ENCODE assay signal across 12 cellular contexts in genomic region chr5:173920024-173920753, GRCh38. TPM values are rescaled to one million over a fixed set of nuclear protein-coding genes. Genes with fewer than 3 reads are reported as not detected.
DNase-seq lines count a peak whose midpoint lies in the region; ATAC-seq and TF ChIP-seq lines count a peak whose summit lies in the region.
"Had no signal": no experiment of that assay in that cellular context is flagged by ENCODE, and none has a peak within 500 bp of the region (broad histone marks: within the 10 kb centered on the region; RNA-seq: fewer than 3 reads in every experiment).

No MANE protein-coding gene starts in this region.

- H3K4me1 ChIP-seq in thyroid gland (peaks cover 68 to 98% of the 10 kb centered on the region in 2 donors), smooth muscle cell (ENCODE audit: low read depth) (peaks cover 47% of the 10 kb centered on the region)

- H3K4me2 ChIP-seq in smooth muscle cell: no peak overlapping the region

- H3F3A ChIP-seq in smooth muscle cell (ENCODE audit: low read depth): peaks cover 15% of the 10 kb centered on the region

- H2AFZ ChIP-seq in smooth muscle cell (ENCODE audit: low read depth): no peak overlapping the region

- no peak overlapping the region for H3K9ac ChIP-seq in smooth muscle cell (ENCODE audit: low read depth)

- TF ChIP-seq CTCF in thyroid gland (IDR thresholded peaks at IDR 0.05) (peak in 1 of 6 experiments; percentile 3), smooth muscle cell (IDR thresholded peaks at IDR 0.05; ENCODE audit: borderline replicate concordance, insufficient read depth, poor library complexity, severe bottlenecking) (no peak)

- peak overlapping the region; percentile 56 for H3K27ac ChIP-seq in angular gyrus (ENCODE audit: low read depth, low read length)
- peak overlapping the region; percentile 19 to 79 (median 73) for H3K27ac ChIP-seq in thyroid gland
- H3K27ac ChIP-seq in smooth muscle cell (ENCODE audit: low read depth): no peak overlapping the region
- H3K27ac ChIP-seq: RWPE1 had no signal

- H3K36me3 Mint-ChIP-seq in stimulated activated effector memory CD8-positive, alpha-beta T cell treated with anti-CD3 and anti-CD28 coated beads, Interleukin-12 subunit alpha, Interleukin-12 subunit beta, amount 100 ng/mL, for 72 hours: no peaks in the 10 kb centered on the region

- no peak overlapping the region for H3K27ac Mint-ChIP-seq in stimulated activated effector memory CD8-positive, alpha-beta T cell treated with anti-CD3 and anti-CD28 coated beads, Interleukin-12 subunit alpha, Interleukin-12 subunit beta, amount 100 ng/mL, for 72 hours

- H3K4me3 ChIP-seq in thyroid gland (replicated peaks in 1 of 3) (no peak overlapping the region), smooth muscle cell (no peak overlapping the region)

- H3K27me3 ChIP-seq in thyroid gland: no peaks in the 10 kb centered on the region
- no peaks in the 10 kb centered on the region for H3K27me3 ChIP-seq in smooth muscle cell (ENCODE audit: low read depth)

- peaks cover 38% of the 10 kb centered on the region for H3K79me2 ChIP-seq in smooth muscle cell (ENCODE audit: low read depth)

- no peaks in the 10 kb centered on the region for H3K36me3 ChIP-seq in thyroid gland
- no peaks in the 10 kb centered on the region for H3K36me3 ChIP-seq in smooth muscle cell (ENCODE audit: low read depth)

- H3K4me3 Mint-ChIP-seq in stimulated activated effector memory CD8-positive, alpha-beta T cell treated with anti-CD3 and anti-CD28 coated beads, Interleukin-12 subunit alpha, Interleukin-12 subunit beta, amount 100 ng/mL, for 72 hours: no peak overlapping the region
- H3K4me3 Mint-ChIP-seq: central memory CD8-positive, alpha-beta T cell had no signal

- WGBS in thyroid gland, 2 donors: 90 to 96% methylated on average over 3 of the region's 3 CpGs
- WGBS in smooth muscle cell (ENCODE audit: low lambda C conversion rate): 99% methylated on average over 3 of the region's 3 CpGs

- DNase-seq in SKM-1 treated with dmso at 0.1 percent for 144 hours (lab: John Stamatoyannopoulos, UW; ENCODE audit: unreplicated experiment) (peak; percentile 52), SKM-1 (lab: John Stamatoyannopoulos, UW; ENCODE audit: unreplicated experiment) (no peak), kidney tubule cell (ENCODE audit: low spot score) (peak; percentile 74), thyroid gland (no peak), smooth muscle cell (lab: John Stamatoyannopoulos, UW; ENCODE audit: unreplicated experiment) (no peak)
- no peak for DNase-seq in stimulated activated effector memory CD8-positive, alpha-beta T cell treated with anti-CD3 and anti-CD28 coated beads, Interleukin-12 subunit alpha, Interleukin-12 subunit beta, amount 100 ng/mL, for 72 hours (ENCODE audit: low spot score in 2 of 2)
- DNase-seq: activated CD8-positive, alpha-beta memory T cell treated with anti-CD3 and anti-CD28 coated beads for 24 hours; stimulated activated CD4-positive, alpha-beta T cell treated with anti-CD3 and anti-CD28 coated beads, Interleukin-4, amount 100 ng/mL, for 24 hours had no signal

- no peaks in the 10 kb centered on the region for H3K9me3 Mint-ChIP-seq in stimulated activated effector memory CD8-positive, alpha-beta T cell treated with anti-CD3 and anti-CD28 coated beads, Interleukin-12 subunit alpha, Interleukin-12 subunit beta, amount 100 ng/mL, for 72 hours
- H3K9me3 Mint-ChIP-seq: central memory CD8-positive, alpha-beta T cell had no signal

- no peaks in the 10 kb centered on the region for H3K9me3 ChIP-seq in thyroid gland
- no peaks in the 10 kb centered on the region for H3K9me3 ChIP-seq in smooth muscle cell (replicated peaks; ENCODE audit: low read depth)

- no peak for ATAC-seq in HG03354 (IDR thresholded peaks at IDR 0.05; ENCODE audit: poor library complexity, severe bottlenecking, unreplicated experiment)
- no peak for ATAC-seq in stimulated activated effector memory CD8-positive, alpha-beta T cell treated with anti-CD3 and anti-CD28 coated beads, Interleukin-12 subunit alpha, Interleukin-12 subunit beta, amount 100 ng/mL, for 72 hours

- H4K20me1 ChIP-seq in smooth muscle cell (ENCODE audit: low read depth): peaks cover 42% of the 10 kb centered on the region

- H3K4me1 Mint-ChIP-seq in stimulated activated effector memory CD8-positive, alpha-beta T cell treated with anti-CD3 and anti-CD28 coated beads, Interleukin-12 subunit alpha, Interleukin-12 subunit beta, amount 100 ng/mL, for 72 hours: peaks cover 7% of the 10 kb centered on the region

- no peak for TF ChIP-seq POLR2A in thyroid gland (IDR thresholded peaks at IDR 0.05)

- intact Hi-C loops in thyroid gland (cut with DNase I): no loop called here

RNA-seq across cellular contexts. Expression of gene CPEB4, which starts 32.0 kb away (rescaled TPM):
- total RNA-seq in thyroid gland (10 to 100 TPM; 51.5 to 69.5 (median 66.1) TPM), smooth muscle cell (30.7 and 38.5 TPM in 2 replicates)
- 5.1 and 8.0 TPM in 2 replicates for polyA plus RNA-seq in smooth muscle cell

Comparison
In these comparisons a context has a peak if more than half of its experiments do, and no peak if none do; other contexts are left out.
1. DNase-seq: peak in SKM-1 treated with dmso at 0.1 percent for 144 hours (single experiment) and kidney tubule cell (single experiment); none in SKM-1 (single experiment), thyroid gland (0 of 2), stimulated activated effector memory CD8-positive, alpha-beta T cell treated with anti-CD3 and anti-CD28 coated beads, Interleukin-12 subunit alpha, Interleukin-12 subunit beta, amount 100 ng/mL, for 72 hours (0 of 2) and smooth muscle cell (single experiment).